ENCODE assay signal across 19 cellular contexts in the genomic region with DNA sequence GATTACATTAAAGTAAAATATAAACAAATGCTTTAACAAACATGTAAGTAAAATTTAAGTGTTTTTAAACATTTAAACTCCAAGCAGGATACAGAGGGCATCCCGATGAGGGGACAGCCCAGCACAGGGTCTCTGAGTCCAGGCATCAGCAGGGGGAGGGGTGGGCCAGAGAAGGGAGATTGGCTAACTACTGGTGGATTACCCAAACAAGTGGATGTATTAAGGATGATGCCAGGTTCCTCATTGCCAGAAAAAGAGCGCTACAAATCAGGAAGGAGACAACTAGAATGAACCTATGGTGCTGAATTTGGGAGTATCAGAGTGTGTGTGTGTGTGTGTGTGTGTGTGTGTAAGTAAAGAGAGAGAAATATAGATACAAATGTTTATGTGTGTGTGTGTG.
"Had no signal": no experiment of that assay in that cellular context is flagged by ENCODE, and none has a peak within 500 bp of the region (broad histone marks: within the 10 kb centered on the region; RNA-seq: fewer than 3 reads in every experiment).

No MANE protein-coding gene starts in this region.

- H3K36me3 ChIP-seq: esophagus muscularis mucosa, gastroesophageal sphincter, heart left ventricle, left lung, stomach had no signal

- H3K27me3 ChIP-seq: esophagus muscularis mucosa, gastroesophageal sphincter, heart left ventricle, left lung had no signal

- DNase-seq: activated CD4-positive, alpha-beta memory T cell treated with anti-CD3 and anti-CD28 coated beads for 36 hours; activated CD4-positive, alpha-beta T cell treated with anti-CD3 and anti-CD28 coated beads for 36 hours; activated naive CD8-positive, alpha-beta T cell treated with anti-CD3 and anti-CD28 coated beads, Interleukin-2, amount 10 ng/mL, durations not matched to agents 7 days and 5 days; activated T-cell treated with anti-CD3 and anti-CD28 coated beads for 4 hours; amygdala; dermis blood vessel endothelial cell; effector memory CD4-positive, alpha-beta T cell; heart left ventricle; kidney; left lung; midbrain; psoas muscle; right cardiac atrium; stimulated activated CD4-positive, alpha-beta T cell treated with anti-CD3 and anti-CD28 coated beads, Interleukin-2, amount 100 ng/mL, for 24 hours; stomach; trophoblast cell had no signal

- H3K9me3 ChIP-seq: esophagus muscularis mucosa, gastroesophageal sphincter, heart left ventricle, left lung, psoas muscle, stomach had no signal

- H3K27ac ChIP-seq: esophagus muscularis mucosa, gastroesophageal sphincter, heart left ventricle, psoas muscle had no signal

- H3K4me1 ChIP-seq: gastroesophageal sphincter, psoas muscle had no signal

- FAIRE-seq: endothelial cell of umbilical vein, kidney had no signal

- H3K4me3 ChIP-seq: esophagus muscularis mucosa, gastroesophageal sphincter, heart left ventricle, left lung, psoas muscle, stomach had no signal
